In genomic region chr11:61160487-61161189, GRCh38 we compare ENCODE assay signal across 8 cellular contexts.
DNase-seq lines count a peak whose midpoint lies in the region; ATAC-seq and TF ChIP-seq lines count a peak whose summit lies in the region.

No MANE protein-coding gene starts in this region.

- peak overlapping the region; percentile 82 for H3K4me3 Mint-ChIP-seq in central memory CD8-positive, alpha-beta T cell

- H3K36me3 ChIP-seq in mucosa of rectum (ENCODE audit: control insufficient read depth in 2 of 2, insufficient read depth in 2 of 2, low read length in 2 of 2), result no peaks in the 10 kb centered on the region

- no peaks in the 10 kb centered on the region for H3K9me3 ChIP-seq in mucosa of rectum (ENCODE audit: control insufficient read depth in 2 of 2, low read length in 2 of 2)

- DNase-seq in ELF-1 (ENCODE audit: low read depth, low spot score) (peak; percentile 45), LNCaP clone FGC (ENCODE audit: low read depth) (no peak), LoVo (ENCODE audit: low spot score) (no peak), NCI-H510A (lab: John Stamatoyannopoulos, UW) (no peak)
- DNase-seq in central memory CD8-positive, alpha-beta T cell (ENCODE audit: low spot score in 2 of 2), result no peak
- no peak for DNase-seq in NK-92 treated with Interleukin-12 subunit alpha and Interleukin-12 subunit beta, amount 100 ng/mL, for 24 hours (lab: John Stamatoyannopoulos, UW)

- H3K9me3 Mint-ChIP-seq in central memory CD8-positive, alpha-beta T cell, result no peaks in the 10 kb centered on the region

- H3K27ac ChIP-seq in mucosa of rectum (ENCODE audit: low read depth in 2 of 2, low read length in 2 of 2), result peak overlapping the region; percentile 94 to 96

- no peak for TF ChIP-seq CTCF in LNCaP clone FGC (IDR thresholded peaks at IDR 0.05; ENCODE audit: control insufficient read depth, extremely low read depth, insufficient read depth)

- H3K27ac Mint-ChIP-seq in central memory CD8-positive, alpha-beta T cell (ENCODE audit: low read depth), result peak overlapping the region; percentile 95

- peak overlapping the region; percentile 78 to 83 for H3K9ac ChIP-seq in mucosa of rectum (ENCODE audit: low read depth in 1 of 2, low read length in 2 of 2)

- H3K4me1 ChIP-seq in mucosa of rectum (ENCODE audit: control insufficient read depth in 2 of 2, insufficient read depth in 2 of 2, low read length in 2 of 2), result peaks cover 21 to 44% of the 10 kb centered on the region in 2 donors

- no peak for ATAC-seq in central memory CD8-positive, alpha-beta T cell (replicated peaks; ENCODE audit: extremely low read depth, poor library complexity, severe bottlenecking)
- no peak for ATAC-seq in HG02970 (IDR thresholded peaks at IDR 0.05; ENCODE audit: low FRiP score, unreplicated experiment)

- no peaks in the 10 kb centered on the region for H3K27me3 ChIP-seq in mucosa of rectum (ENCODE audit: control insufficient read depth in 2 of 2, insufficient read depth in 2 of 2, low read length in 2 of 2)

- no peaks in the 10 kb centered on the region for H3K27me3 Mint-ChIP-seq in central memory CD8-positive, alpha-beta T cell

- H3K4me3 ChIP-seq in LNCaP clone FGC (ENCODE audit: low read depth, low read length) (peak overlapping the region; percentile 80), mucosa of rectum (ENCODE audit: low read length in 2 of 2) (peak overlapping the region; percentile 77 to 94)

- H3K36me3 Mint-ChIP-seq in central memory CD8-positive, alpha-beta T cell (ENCODE audit: insufficient read depth), result peaks cover 24% of the 10 kb centered on the region

- H3K4me1 Mint-ChIP-seq in central memory CD8-positive, alpha-beta T cell, result peaks cover 38% of the 10 kb centered on the region
